In genomic region chrX:39753296-39753996, GRCh38 we compare ENCODE assay signal across 12 cellular contexts.
DNase-seq lines count a peak whose midpoint lies in the region; ATAC-seq, FAIRE-seq and TF ChIP-seq lines count a peak whose summit lies in the region.
"Had no signal": no experiment of that assay in that cellular context is flagged by ENCODE, and none has a peak within 500 bp of the region (broad histone marks: within the 10 kb centered on the region; RNA-seq: fewer than 3 reads in every experiment).

No MANE protein-coding gene starts in this region.

- no peak overlapping the region for H2BK120ac ChIP-seq in mesendoderm (ENCODE audit: low read depth, low read length)

- peak overlapping the region; percentile 5 for H3K56ac ChIP-seq in mesendoderm (ENCODE audit: low read length)

- H3K27ac Mint-ChIP-seq in CD14-positive monocyte: peak overlapping the region; percentile 90 to 99 (median 96)
- H3K27ac Mint-ChIP-seq: activated naive CD8-positive, alpha-beta T cell treated with anti-CD3 and anti-CD28 coated beads, Interleukin-2, amount 10 ng/mL, durations not matched to agents 7 days and 5 days; CD4-positive, alpha-beta memory T cell had no signal

- no peak overlapping the region for H2AK5ac ChIP-seq in mesendoderm (ENCODE audit: low read length)

- ATAC-seq in GM19023 (IDR thresholded peaks at IDR 0.05; ENCODE audit: unreplicated experiment): no peak

- H3K27me3 ChIP-seq in brain microvascular endothelial cell (replicated peaks): no peaks in the 10 kb centered on the region
- H3K27me3 ChIP-seq in mesendoderm (ENCODE audit: insufficient read depth, low read length, poor library complexity): no peaks in the 10 kb centered on the region
- H3K27me3 ChIP-seq: SJSA1 had no signal

- H4K8ac ChIP-seq in mesendoderm (ENCODE audit: low read depth, low read length): no peak overlapping the region

- no peak for TF ChIP-seq POLR2A in GM12891 (IDR thresholded peaks at IDR 0.05; ENCODE audit: low read depth, low read length)

- H3K79me1 ChIP-seq in mesendoderm (ENCODE audit: low read length): no peaks in the 10 kb centered on the region

- H2BK5ac ChIP-seq in mesendoderm (ENCODE audit: low read length): peak overlapping the region; percentile 51

- H3K36me3 ChIP-seq in brain microvascular endothelial cell (replicated peaks): no peaks in the 10 kb centered on the region
- no peaks in the 10 kb centered on the region for H3K36me3 ChIP-seq in mesendoderm (ENCODE audit: control insufficient read depth, insufficient read depth, low read length)
- H3K36me3 ChIP-seq: SJSA1 had no signal

- peak overlapping the region; percentile 46 for H3K27ac ChIP-seq in brain microvascular endothelial cell
- H3K27ac ChIP-seq in mesendoderm (ENCODE audit: low read depth, low read length): no peak overlapping the region
- H3K27ac ChIP-seq: SJSA1 had no signal

- H3K4me2 ChIP-seq in mesendoderm (ENCODE audit: low read length): no peak overlapping the region

- H4K5ac ChIP-seq in mesendoderm (ENCODE audit: low read length): no peak overlapping the region

- H3K27me3 Mint-ChIP-seq in CD14-positive monocyte (ENCODE audit: low read depth in 3 of 3): peaks cover 0 to 3% (median 0%) of the 10 kb centered on the region in 3 donors
- H3K27me3 Mint-ChIP-seq: activated naive CD8-positive, alpha-beta T cell treated with anti-CD3 and anti-CD28 coated beads, Interleukin-2, amount 10 ng/mL, durations not matched to agents 7 days and 5 days; CD4-positive, alpha-beta memory T cell had no signal

- no peaks in the 10 kb centered on the region for H3K4me1 ChIP-seq in mesendoderm (ENCODE audit: control insufficient read depth, low read depth, low read length)

- H3K9ac ChIP-seq in mesendoderm (ENCODE audit: low read length): no peak overlapping the region

- in situ Hi-C loops in brain microvascular endothelial cell (cut with HindIII; ENCODE audit: low pct_ligation_motif_present, low sequenced_read_pairs): no loop called here

- H3K23ac ChIP-seq in mesendoderm (ENCODE audit: low read length): no peak overlapping the region

- H3K79me2 ChIP-seq in mesendoderm (ENCODE audit: control insufficient read depth, insufficient read depth, low read length): no peaks in the 10 kb centered on the region

- no peak overlapping the region for H3K4me3 Mint-ChIP-seq in CD14-positive monocyte
- H3K4me3 Mint-ChIP-seq: activated naive CD8-positive, alpha-beta T cell treated with anti-CD3 and anti-CD28 coated beads, Interleukin-2, amount 10 ng/mL, durations not matched to agents 7 days and 5 days; CD4-positive, alpha-beta memory T cell had no signal

- peaks cover 0 to 3% (median 0%) of the 10 kb centered on the region in 7 donors for H3K9me3 Mint-ChIP-seq in CD14-positive monocyte
- H3K9me3 Mint-ChIP-seq: activated naive CD8-positive, alpha-beta T cell treated with anti-CD3 and anti-CD28 coated beads, Interleukin-2, amount 10 ng/mL, durations not matched to agents 7 days and 5 days; CD4-positive, alpha-beta memory T cell had no signal

- FAIRE-seq in GM12891 (lab: Jason Lieb, UNC): no peak

- TF ChIP-seq CTCF in CD14-positive monocyte (IDR thresholded peaks at IDR 0.05) (no peak), brain microvascular endothelial cell (IDR thresholded peaks at IDR 0.05; ENCODE audit: low read depth, low read length, missing control alignments) (no peak)

- peaks cover 52% of the 10 kb centered on the region for H3K4me1 Mint-ChIP-seq in CD14-positive monocyte

- no CpG with 5 or more reads among the region's 8 CpGs for WGBS in mesendoderm (ENCODE audit: extremely low coverage, insufficient coverage, low lambda C conversion rate)

- intact Hi-C loops in CD14-positive monocyte (cut with micrococcal nuclease): loop anchor here in 1 of 2 donors (10.0 kb wide), 1 partner anchor 421 kb away; no protein-coding TSS in a partner anchor

- peak overlapping the region; percentile 23 for H3K18ac ChIP-seq in mesendoderm (ENCODE audit: low read length)

- H3K36me3 Mint-ChIP-seq in CD14-positive monocyte: no peaks in the 10 kb centered on the region
- H3K36me3 Mint-ChIP-seq: activated naive CD8-positive, alpha-beta T cell treated with anti-CD3 and anti-CD28 coated beads, Interleukin-2, amount 10 ng/mL, durations not matched to agents 7 days and 5 days; CD4-positive, alpha-beta memory T cell had no signal

- no peak overlapping the region for H3K4ac ChIP-seq in mesendoderm (ENCODE audit: low read depth, low read length)

- no peak for DNase-seq in CD14-positive monocyte (ENCODE audit: low spot score)
- DNase-seq in LoVo (ENCODE audit: low spot score): peak; percentile 35
- DNase-seq in brain microvascular endothelial cell: peak; percentile 55
- DNase-seq in mesendoderm: peak; percentile 95
- DNase-seq in GM12891 (ENCODE audit: insufficient read length, low spot score): no peak
- DNase-seq in activated T-cell treated with anti-CD3 and anti-CD28 coated beads for 4 hours: no peak
- no peak for DNase-seq in inferior parietal cortex (ENCODE audit: extremely low spot score)
- DNase-seq: activated naive CD8-positive, alpha-beta T cell treated with anti-CD3 and anti-CD28 coated beads, Interleukin-2, amount 10 ng/mL, durations not matched to agents 7 days and 5 days; CD4-positive, alpha-beta memory T cell; NCI-H2081 treated with DMSO at 0.1 percent for 48 hours had no signal

- H3K4me3 ChIP-seq in brain microvascular endothelial cell (ENCODE audit: low read depth, low read length) (no peak overlapping the region), mesendoderm (ENCODE audit: low read length) (no peak overlapping the region)
- H3K4me3 ChIP-seq: SJSA1 had no signal

- H2BK15ac ChIP-seq in mesendoderm (replicated peaks; ENCODE audit: low read depth): no peak overlapping the region

TF ChIP-seq in GM12891, 5 proteins besides CTCF, POLR2A, EP300 and RAD21:
- TF ChIP-seq POU2F2 (IDR thresholded peaks at IDR 0.05; ENCODE audit: low read depth, low read length) (no peak), SPI1 (IDR thresholded peaks at IDR 0.05; ENCODE audit: low read depth, low read length) (no peak), POLR2AphosphoS5 (IDR thresholded peaks at IDR 0.05; ENCODE audit: low read depth, low read length) (no peak), PAX5 (IDR thresholded peaks at IDR 0.05; ENCODE audit: insufficient read depth, low read length, severe bottlenecking) (no peak), TAF1 (IDR thresholded peaks at IDR 0.05; ENCODE audit: low read depth, low read length) (no peak)
TF ChIP-seq in GM12891: peak in this region for 0.

Comparison
In these comparisons a context has a peak if more than half of its experiments do, and no peak if none do; other contexts are left out.
1. DNase-seq: peak in LoVo (single experiment), brain microvascular endothelial cell (single experiment) and mesendoderm (single experiment); none in CD14-positive monocyte (single experiment), GM12891 (single experiment), activated T-cell treated with anti-CD3 and anti-CD28 coated beads for 4 hours (single experiment) and inferior parietal cortex (single experiment).